In the genomic region with DNA sequence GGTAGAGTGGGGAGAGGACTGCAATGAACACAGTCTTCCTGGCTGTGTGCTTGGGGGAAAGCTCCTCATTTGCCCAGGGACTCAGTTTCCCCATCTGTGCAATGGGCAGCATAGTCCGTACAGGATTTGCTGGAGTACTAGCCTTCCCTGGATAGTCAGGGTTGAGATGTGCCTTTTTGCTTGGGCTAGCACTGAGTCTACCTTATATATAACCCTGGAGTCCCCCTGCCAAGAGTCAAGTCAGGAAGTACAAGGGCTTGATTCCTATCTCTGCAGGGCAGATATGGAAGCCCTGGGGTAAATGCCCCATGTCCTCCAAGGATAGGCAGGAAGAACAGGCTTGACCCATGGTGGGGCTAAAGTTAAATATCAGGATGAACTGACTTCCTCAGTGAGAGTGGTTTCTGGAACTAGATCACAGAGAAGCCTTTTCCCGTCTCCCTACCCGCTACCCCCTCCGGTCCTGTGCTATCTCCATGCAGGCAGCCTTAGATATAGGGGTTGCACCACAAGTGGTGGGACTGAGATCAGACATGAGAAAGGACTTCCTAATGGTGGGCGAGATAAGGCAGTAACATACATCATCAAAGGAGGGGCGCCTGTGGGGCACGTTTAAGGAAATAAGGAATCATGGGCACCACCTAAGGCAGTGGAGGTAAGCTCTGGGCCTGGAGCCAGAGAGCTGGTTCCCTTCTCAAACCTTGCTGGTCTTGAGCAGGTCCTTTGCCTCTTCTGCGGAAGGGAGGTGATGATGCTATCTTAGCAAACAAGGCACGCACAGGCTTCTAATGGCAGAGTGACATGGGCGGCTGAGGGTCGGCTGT, we compare ENCODE assay signal across 1 cellular context.
TF ChIP-seq lines count a peak whose summit lies in the region.

No MANE protein-coding gene starts in this region.

TF ChIP-seq in K562, 482 proteins besides CTCF, POLR2A, EP300 and RAD21 (continued from another document and continues in another):
- TF ChIP-seq, protein P1, sequence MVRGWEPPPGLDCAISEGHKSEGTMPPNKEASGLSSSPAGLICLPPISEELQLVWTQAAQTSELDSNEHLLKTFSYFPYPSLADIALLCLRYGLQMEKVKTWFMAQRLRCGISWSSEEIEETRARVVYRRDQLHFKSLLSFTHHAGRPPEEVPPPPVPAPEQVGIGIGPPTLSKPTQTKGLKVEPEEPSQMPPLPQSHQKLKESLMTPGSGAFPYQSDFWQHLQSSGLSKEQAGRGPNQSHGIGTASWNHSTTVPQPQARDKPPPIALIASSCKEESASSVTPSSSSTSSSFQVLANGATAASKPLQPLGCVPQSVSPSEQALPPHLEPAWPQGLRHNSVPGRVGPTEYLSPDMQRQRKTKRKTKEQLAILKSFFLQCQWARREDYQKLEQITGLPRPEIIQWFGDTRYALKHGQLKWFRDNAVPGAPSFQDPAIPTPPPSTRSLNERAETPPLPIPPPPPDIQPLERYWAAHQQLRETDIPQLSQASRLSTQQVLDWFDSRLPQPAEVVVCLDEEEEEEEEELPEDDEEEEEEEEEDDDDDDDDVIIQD (CRISPR knock-in tag; IDR thresholded peaks at IDR 0.05), result no peak
- TF ChIP-seq HMG20A (CRISPR knock-in tag; conservative IDR thresholded peaks at IDR 0.05) (0 out of 2 replicates have a peak, but pooled peaks have one; percentile 17), FOXP1 (CRISPR knock-in tag; IDR thresholded peaks at IDR 0.05) (peak; percentile 34; the same call in 1 of the 2 replicates), KHSRP (IDR thresholded peaks at IDR 0.05) (no peak), ILK (tag; IDR thresholded peaks at IDR 0.05; ENCODE audit: borderline replicate concordance, low read depth) (no peak), ZNF263 (CRISPR knock-in tag; IDR thresholded peaks at IDR 0.05; ENCODE audit: borderline replicate concordance) (peak; percentile 32; the same call in 1 of the 2 replicates), CCNT2 (IDR thresholded peaks at IDR 0.05; ENCODE audit: borderline replicate concordance, extremely low read depth, insufficient read length, low read depth, low read length) (peak; percentile 56), ZEB2 (IDR thresholded peaks at IDR 0.05) (peak; percentile 76; the same call in 1 of the 2 replicates), STAT5A (IDR thresholded peaks at IDR 0.05; ENCODE audit: borderline replicate concordance, low read length) (peak; percentile 83), ZNF184 (CRISPR knock-in tag; IDR thresholded peaks at IDR 0.05) (no peak), MTA2 (IDR thresholded peaks at IDR 0.05; ENCODE audit: low read depth) (peak; percentile 80), HIVEP1 (CRISPR knock-in tag; IDR thresholded peaks at IDR 0.05) (0 out of 2 replicates have a peak, but pooled peaks have one; percentile 37), CBFA2T3 (IDR thresholded peaks at IDR 0.05) (peak; percentile 98), MEF2D (tag; conservative IDR thresholded peaks at IDR 0.05; ENCODE audit: low read depth) (0 out of 2 replicates have a peak, but pooled peaks have one; percentile 18), ZBTB7A (IDR thresholded peaks at IDR 0.05; ENCODE audit: borderline replicate concordance, control insufficient read depth, low read depth, low read length) (peak; percentile 90), EHMT2 (IDR thresholded peaks at IDR 0.05) (peak; percentile 47; the same call in 1 of the 2 replicates), GATAD2A (IDR thresholded peaks at IDR 0.05) (peak; percentile 98), E2F3 (CRISPR knock-in tag; IDR thresholded peaks at IDR 0.05) (no peak), MEIS2 (IDR thresholded peaks at IDR 0.05; ENCODE audit: partially characterized antibody) (peak; percentile 28), ZNF695 (CRISPR knock-in tag; IDR thresholded peaks at IDR 0.05) (0 out of 2 replicates have a peak, but pooled peaks have one; percentile 63), ESRRB (CRISPR knock-in tag; IDR thresholded peaks at IDR 0.05; ENCODE audit: borderline replicate concordance) (no peak), KDM2B (CRISPR knock-in tag; IDR thresholded peaks at IDR 0.05) (no peak), ZNF175 (CRISPR knock-in tag; IDR thresholded peaks at IDR 0.05; ENCODE audit: low read depth) (peak; percentile 80)
- TF ChIP-seq, protein P2, sequence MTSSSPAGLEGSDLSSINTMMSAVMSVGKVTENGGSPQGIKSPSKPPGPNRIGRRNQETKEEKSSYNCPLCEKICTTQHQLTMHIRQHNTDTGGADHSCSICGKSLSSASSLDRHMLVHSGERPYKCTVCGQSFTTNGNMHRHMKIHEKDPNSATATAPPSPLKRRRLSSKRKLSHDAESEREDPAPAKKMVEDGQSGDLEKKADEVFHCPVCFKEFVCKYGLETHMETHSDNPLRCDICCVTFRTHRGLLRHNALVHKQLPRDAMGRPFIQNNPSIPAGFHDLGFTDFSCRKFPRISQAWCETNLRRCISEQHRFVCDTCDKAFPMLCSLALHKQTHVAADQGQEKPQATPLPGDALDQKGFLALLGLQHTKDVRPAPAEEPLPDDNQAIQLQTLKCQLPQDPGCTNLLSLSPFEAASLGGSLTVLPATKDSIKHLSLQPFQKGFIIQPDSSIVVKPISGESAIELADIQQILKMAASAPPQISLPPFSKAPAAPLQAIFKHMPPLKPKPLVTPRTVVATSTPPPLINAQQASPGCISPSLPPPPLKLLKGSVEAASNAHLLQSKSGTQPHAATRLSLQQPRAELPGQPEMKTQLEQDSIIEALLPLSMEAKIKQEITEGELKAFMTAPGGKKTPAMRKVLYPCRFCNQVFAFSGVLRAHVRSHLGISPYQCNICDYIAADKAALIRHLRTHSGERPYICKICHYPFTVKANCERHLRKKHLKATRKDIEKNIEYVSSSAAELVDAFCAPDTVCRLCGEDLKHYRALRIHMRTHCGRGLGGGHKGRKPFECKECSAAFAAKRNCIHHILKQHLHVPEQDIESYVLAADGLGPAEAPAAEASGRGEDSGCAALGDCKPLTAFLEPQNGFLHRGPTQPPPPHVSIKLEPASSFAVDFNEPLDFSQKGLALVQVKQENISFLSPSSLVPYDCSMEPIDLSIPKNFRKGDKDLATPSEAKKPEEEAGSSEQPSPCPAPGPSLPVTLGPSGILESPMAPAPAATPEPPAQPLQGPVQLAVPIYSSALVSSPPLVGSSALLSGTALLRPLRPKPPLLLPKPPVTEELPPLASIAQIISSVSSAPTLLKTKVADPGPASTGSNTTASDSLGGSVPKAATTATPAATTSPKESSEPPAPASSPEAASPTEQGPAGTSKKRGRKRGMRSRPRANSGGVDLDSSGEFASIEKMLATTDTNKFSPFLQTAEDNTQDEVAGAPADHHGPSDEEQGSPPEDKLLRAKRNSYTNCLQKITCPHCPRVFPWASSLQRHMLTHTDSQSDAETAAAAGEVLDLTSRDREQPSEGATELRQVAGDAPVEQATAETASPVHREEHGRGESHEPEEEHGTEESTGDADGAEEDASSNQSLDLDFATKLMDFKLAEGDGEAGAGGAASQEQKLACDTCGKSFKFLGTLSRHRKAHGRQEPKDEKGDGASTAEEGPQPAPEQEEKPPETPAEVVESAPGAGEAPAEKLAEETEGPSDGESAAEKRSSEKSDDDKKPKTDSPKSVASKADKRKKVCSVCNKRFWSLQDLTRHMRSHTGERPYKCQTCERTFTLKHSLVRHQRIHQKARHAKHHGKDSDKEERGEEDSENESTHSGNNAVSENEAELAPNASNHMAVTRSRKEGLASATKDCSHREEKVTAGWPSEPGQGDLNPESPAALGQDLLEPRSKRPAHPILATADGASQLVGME (CRISPR knock-in tag; IDR thresholded peaks at IDR 0.05), result 0 out of 2 replicates have a peak, but pooled peaks have one; percentile 4
- TF ChIP-seq, protein P3, sequence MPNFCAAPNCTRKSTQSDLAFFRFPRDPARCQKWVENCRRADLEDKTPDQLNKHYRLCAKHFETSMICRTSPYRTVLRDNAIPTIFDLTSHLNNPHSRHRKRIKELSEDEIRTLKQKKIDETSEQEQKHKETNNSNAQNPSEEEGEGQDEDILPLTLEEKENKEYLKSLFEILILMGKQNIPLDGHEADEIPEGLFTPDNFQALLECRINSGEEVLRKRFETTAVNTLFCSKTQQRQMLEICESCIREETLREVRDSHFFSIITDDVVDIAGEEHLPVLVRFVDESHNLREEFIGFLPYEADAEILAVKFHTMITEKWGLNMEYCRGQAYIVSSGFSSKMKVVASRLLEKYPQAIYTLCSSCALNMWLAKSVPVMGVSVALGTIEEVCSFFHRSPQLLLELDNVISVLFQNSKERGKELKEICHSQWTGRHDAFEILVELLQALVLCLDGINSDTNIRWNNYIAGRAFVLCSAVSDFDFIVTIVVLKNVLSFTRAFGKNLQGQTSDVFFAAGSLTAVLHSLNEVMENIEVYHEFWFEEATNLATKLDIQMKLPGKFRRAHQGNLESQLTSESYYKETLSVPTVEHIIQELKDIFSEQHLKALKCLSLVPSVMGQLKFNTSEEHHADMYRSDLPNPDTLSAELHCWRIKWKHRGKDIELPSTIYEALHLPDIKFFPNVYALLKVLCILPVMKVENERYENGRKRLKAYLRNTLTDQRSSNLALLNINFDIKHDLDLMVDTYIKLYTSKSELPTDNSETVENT (CRISPR knock-in tag; IDR thresholded peaks at IDR 0.05), result peak; percentile 49; the same call in 1 of the 2 replicates
- TF ChIP-seq, protein P4, sequence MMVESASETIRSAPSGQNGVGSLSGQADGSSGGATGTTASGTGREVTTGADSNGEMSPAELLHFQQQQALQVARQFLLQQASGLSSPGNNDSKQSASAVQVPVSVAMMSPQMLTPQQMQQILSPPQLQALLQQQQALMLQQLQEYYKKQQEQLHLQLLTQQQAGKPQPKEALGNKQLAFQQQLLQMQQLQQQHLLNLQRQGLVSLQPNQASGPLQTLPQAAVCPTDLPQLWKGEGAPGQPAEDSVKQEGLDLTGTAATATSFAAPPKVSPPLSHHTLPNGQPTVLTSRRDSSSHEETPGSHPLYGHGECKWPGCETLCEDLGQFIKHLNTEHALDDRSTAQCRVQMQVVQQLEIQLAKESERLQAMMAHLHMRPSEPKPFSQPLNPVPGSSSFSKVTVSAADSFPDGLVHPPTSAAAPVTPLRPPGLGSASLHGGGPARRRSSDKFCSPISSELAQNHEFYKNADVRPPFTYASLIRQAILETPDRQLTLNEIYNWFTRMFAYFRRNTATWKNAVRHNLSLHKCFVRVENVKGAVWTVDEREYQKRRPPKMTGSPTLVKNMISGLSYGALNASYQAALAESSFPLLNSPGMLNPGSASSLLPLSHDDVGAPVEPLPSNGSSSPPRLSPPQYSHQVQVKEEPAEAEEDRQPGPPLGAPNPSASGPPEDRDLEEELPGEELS (CRISPR knock-in tag; IDR thresholded peaks at IDR 0.05; ENCODE audit: borderline replicate concordance), result no peak
- TF ChIP-seq, protein P5, sequence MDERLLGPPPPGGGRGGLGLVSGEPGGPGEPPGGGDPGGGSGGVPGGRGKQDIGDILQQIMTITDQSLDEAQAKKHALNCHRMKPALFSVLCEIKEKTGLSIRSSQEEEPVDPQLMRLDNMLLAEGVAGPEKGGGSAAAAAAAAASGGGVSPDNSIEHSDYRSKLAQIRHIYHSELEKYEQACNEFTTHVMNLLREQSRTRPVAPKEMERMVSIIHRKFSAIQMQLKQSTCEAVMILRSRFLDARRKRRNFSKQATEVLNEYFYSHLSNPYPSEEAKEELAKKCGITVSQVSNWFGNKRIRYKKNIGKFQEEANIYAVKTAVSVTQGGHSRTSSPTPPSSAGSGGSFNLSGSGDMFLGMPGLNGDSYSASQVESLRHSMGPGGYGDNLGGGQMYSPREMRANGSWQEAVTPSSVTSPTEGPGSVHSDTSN (CRISPR knock-in tag; IDR thresholded peaks at IDR 0.05; ENCODE audit: low read depth), result no peak
- TF ChIP-seq, protein P5 (tag; conservative IDR thresholded peaks at IDR 0.05; ENCODE audit: low read depth), result peak; percentile 7; the same call in 1 of the 2 replicates
- TF ChIP-seq, protein P6, sequence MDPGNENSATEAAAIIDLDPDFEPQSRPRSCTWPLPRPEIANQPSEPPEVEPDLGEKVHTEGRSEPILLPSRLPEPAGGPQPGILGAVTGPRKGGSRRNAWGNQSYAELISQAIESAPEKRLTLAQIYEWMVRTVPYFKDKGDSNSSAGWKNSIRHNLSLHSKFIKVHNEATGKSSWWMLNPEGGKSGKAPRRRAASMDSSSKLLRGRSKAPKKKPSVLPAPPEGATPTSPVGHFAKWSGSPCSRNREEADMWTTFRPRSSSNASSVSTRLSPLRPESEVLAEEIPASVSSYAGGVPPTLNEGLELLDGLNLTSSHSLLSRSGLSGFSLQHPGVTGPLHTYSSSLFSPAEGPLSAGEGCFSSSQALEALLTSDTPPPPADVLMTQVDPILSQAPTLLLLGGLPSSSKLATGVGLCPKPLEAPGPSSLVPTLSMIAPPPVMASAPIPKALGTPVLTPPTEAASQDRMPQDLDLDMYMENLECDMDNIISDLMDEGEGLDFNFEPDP (CRISPR knock-in tag; IDR thresholded peaks at IDR 0.05), result 0 out of 2 replicates have a peak, but pooled peaks have one; percentile 29
- TF ChIP-seq, protein P7, sequence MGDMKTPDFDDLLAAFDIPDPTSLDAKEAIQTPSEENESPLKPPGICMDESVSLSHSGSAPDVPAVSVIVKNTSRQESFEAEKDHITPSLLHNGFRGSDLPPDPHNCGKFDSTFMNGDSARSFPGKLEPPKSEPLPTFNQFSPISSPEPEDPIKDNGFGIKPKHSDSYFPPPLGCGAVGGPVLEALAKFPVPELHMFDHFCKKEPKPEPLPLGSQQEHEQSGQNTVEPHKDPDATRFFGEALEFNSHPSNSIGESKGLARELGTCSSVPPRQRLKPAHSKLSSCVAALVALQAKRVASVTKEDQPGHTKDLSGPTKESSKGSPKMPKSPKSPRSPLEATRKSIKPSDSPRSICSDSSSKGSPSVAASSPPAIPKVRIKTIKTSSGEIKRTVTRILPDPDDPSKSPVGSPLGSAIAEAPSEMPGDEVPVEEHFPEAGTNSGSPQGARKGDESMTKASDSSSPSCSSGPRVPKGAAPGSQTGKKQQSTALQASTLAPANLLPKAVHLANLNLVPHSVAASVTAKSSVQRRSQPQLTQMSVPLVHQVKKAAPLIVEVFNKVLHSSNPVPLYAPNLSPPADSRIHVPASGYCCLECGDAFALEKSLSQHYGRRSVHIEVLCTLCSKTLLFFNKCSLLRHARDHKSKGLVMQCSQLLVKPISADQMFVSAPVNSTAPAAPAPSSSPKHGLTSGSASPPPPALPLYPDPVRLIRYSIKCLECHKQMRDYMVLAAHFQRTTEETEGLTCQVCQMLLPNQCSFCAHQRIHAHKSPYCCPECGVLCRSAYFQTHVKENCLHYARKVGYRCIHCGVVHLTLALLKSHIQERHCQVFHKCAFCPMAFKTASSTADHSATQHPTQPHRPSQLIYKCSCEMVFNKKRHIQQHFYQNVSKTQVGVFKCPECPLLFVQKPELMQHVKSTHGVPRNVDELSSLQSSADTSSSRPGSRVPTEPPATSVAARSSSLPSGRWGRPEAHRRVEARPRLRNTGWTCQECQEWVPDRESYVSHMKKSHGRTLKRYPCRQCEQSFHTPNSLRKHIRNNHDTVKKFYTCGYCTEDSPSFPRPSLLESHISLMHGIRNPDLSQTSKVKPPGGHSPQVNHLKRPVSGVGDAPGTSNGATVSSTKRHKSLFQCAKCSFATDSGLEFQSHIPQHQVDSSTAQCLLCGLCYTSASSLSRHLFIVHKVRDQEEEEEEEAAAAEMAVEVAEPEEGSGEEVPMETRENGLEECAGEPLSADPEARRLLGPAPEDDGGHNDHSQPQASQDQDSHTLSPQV (IDR thresholded peaks at IDR 0.05), result peak; percentile 91
